Comparison of ENCODE assay signal across 8 cellular contexts in the genomic region with DNA sequence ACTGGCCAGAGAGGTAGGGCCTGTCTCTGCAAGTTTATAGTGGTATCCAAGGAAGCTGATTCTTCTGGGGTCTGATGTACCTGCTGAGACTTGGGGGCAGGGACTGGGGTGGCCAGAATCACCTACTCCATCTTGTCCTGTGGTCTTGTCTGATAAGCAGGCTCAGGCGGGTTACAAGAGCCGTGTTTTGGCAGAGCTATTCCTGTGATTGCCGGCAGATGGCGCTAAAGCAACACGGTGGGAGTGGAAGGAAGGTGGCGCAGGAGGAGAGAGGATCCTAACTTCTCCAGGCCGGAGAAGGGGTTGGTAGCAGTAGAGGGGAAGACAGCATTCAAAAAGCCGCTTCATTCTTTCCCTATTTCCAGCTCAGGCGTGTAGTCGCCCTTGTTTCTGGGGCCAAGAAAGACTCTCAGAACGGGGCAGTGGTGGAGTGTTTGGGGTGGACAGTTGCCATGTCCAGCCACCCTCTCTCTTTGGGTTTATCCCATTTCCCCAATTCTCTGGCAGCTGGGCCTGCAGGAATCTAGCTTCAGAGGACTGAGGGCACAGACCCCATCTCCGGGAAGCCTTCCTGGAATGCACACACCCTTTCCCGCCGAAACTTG. TPM values are rescaled to one million over a fixed set of nuclear protein-coding genes. Genes with fewer than 3 reads are reported as not detected.
DNase-seq lines count a peak whose midpoint lies in the region; ATAC-seq, FAIRE-seq and TF ChIP-seq lines count a peak whose summit lies in the region.

No MANE protein-coding gene starts in this region.

- no peaks in the 10 kb centered on the region for H4K20me1 ChIP-seq in keratinocyte (ENCODE audit: control insufficient read depth, extremely low read depth, insufficient read depth, low read length)

- H3K79me2 ChIP-seq in keratinocyte (ENCODE audit: control insufficient read depth, insufficient read depth, low read length): no peaks in the 10 kb centered on the region

- ATAC-seq in HG03135 (IDR thresholded peaks at IDR 0.05; ENCODE audit: unreplicated experiment): no peak

- no peak overlapping the region for H3K9ac ChIP-seq in keratinocyte (ENCODE audit: control insufficient read depth, extremely low read depth, insufficient read depth, low read length)

- H3K4me3 Mint-ChIP-seq in CD14-positive monocyte: peak overlapping the region; percentile 35 to 37

- peaks cover 0 to 1% (median 0%) of the 10 kb centered on the region in 7 donors for H3K9me3 Mint-ChIP-seq in CD14-positive monocyte

- H3K4me1 Mint-ChIP-seq in CD14-positive monocyte: peaks cover 9% of the 10 kb centered on the region

- peaks cover 10 to 19% (median 14%) of the 10 kb centered on the region in 3 donors for H3K27me3 Mint-ChIP-seq in CD14-positive monocyte (ENCODE audit: low read depth in 3 of 3)

- no peak for TF ChIP-seq POLR2A in breast epithelium (IDR thresholded peaks at IDR 0.05)

- no peak overlapping the region for H3K27ac ChIP-seq in breast epithelium
- H3K27ac ChIP-seq in keratinocyte (ENCODE audit: control insufficient read depth, insufficient read depth, low read length): no peak overlapping the region

- dilution Hi-C loops in keratinocyte (cut with MboI; ENCODE audit: extremely low pct_ligation_motif_present, low sequenced_read_pairs): no loop called here

- FAIRE-seq in keratinocyte (lab: Jason Lieb, UNC): peak; percentile 79

- H3K9me3 ChIP-seq in breast epithelium (no peaks in the 10 kb centered on the region), keratinocyte (ENCODE audit: control insufficient read depth, low read depth, low read length) (no peaks in the 10 kb centered on the region)

- no peaks in the 10 kb centered on the region for H3K9me1 ChIP-seq in keratinocyte (ENCODE audit: control insufficient read depth, extremely low read depth, insufficient read depth, low read length)

- DNase-seq in CD14-positive monocyte (ENCODE audit: low spot score): peak; percentile 74
- DNase-seq in H4 (ENCODE audit: low spot score): peak; percentile 71
- peak; percentile 43 for DNase-seq in NCI-H2171 (lab: John Stamatoyannopoulos, UW)
- DNase-seq in breast epithelium (ENCODE audit: low spot score in 2 of 2): peak; percentile 74 to 84
- DNase-seq in keratinocyte (ENCODE audit: low read depth, low spot score): no peak
- DNase-seq in stimulated activated CD4-positive, alpha-beta T cell treated with anti-CD3 and anti-CD28 coated beads, Interleukin-1b, Interleukin-23, amount 100 ng/mL, for 24 hours (ENCODE audit: low read depth in 4 of 4, low spot score in 1 of 4): peak; percentile 55 to 86 (median 70)

- intact Hi-C loops in CD14-positive monocyte (cut with micrococcal nuclease) (loop anchor here (1.0 to 2.0 kb wide), 2 partner anchors 118 to 119 kb away; no protein-coding TSS in a partner anchor), breast epithelium (cut with DNase I; ENCODE audit: low total_unique reads) (loop anchor here (5.0 kb wide), 1 partner anchor 116 kb away; no protein-coding TSS in a partner anchor)

- TF ChIP-seq CTCF in CD14-positive monocyte (IDR thresholded peaks at IDR 0.05) (peak; percentile 96), WI38 (IDR thresholded peaks at IDR 0.05; ENCODE audit: low read depth, low read length) (peak; percentile 99), breast epithelium (IDR thresholded peaks at IDR 0.05) (peak; percentile 96 to 99 (median 97)), keratinocyte (optimal IDR thresholded peaks at IDR 0.05 in 1 of 3, IDR thresholded peaks at IDR 0.05 in 1 of 3, conservative IDR thresholded peaks at IDR 0.05 in 1 of 3; ENCODE audit: extremely low read depth in 1 of 3, insufficient read depth in 2 of 3, low read length in 3 of 3) (peak; percentile 99 to 100 (median 100))

- no peaks in the 10 kb centered on the region for H3K36me3 Mint-ChIP-seq in CD14-positive monocyte

- no peak overlapping the region for H3K4me2 ChIP-seq in keratinocyte (ENCODE audit: control insufficient read depth, extremely low read depth, insufficient read depth, low read depth, low read length)

- H3K4me3 ChIP-seq in WI38 (ENCODE audit: low read depth, low read length): peak overlapping the region; percentile 9; the same call in 1 of the 2 replicates
- no peak overlapping the region for H3K4me3 ChIP-seq in breast epithelium
- H3K4me3 ChIP-seq in keratinocyte (ENCODE audit: control insufficient read depth in 2 of 3, extremely low read depth in 1 of 3, insufficient read depth in 2 of 3, low read depth in 1 of 3, low read length in 3 of 3): no peak overlapping the region

- H2AFZ ChIP-seq in keratinocyte (ENCODE audit: control insufficient read depth, low read length): no peak overlapping the region

- peak overlapping the region in 1 of 7 donors; percentile 31 for H3K27ac Mint-ChIP-seq in CD14-positive monocyte

- H3K27me3 ChIP-seq in breast epithelium (no peaks in the 10 kb centered on the region), keratinocyte (ENCODE audit: control insufficient read depth, extremely low read depth, insufficient read depth, low read length) (no peaks in the 10 kb centered on the region)

- H3K4me1 ChIP-seq in breast epithelium (peaks cover 6 to 11% of the 10 kb centered on the region in 2 donors), keratinocyte (ENCODE audit: control insufficient read depth, extremely low read depth, insufficient read depth, low read length) (peaks cover 5% of the 10 kb centered on the region)

- H3K36me3 ChIP-seq in breast epithelium: no peaks in the 10 kb centered on the region
- no peaks in the 10 kb centered on the region for H3K36me3 ChIP-seq in keratinocyte (ENCODE audit: control insufficient read depth in 2 of 2, extremely low read depth in 1 of 2, insufficient read depth in 2 of 2, low read length in 2 of 2)

RNA-seq across cellular contexts. Expression of a gene that starts 15.1 kb away (rescaled TPM):
- polyA plus RNA-seq in CD14-positive monocyte (not detected), keratinocyte (not detected in 3 replicates)
- not detected in 2 replicates for total RNA-seq in H4 (2014; rRNA removed; shearing (Covaris generic))
- 1 to 10 TPM in 1 of 3 donors, under 1 TPM in 1, not detected in 1; 0.88 to 1.3 TPM for total RNA-seq in breast epithelium
- not detected for polyA plus RNA-seq in keratinocyte (2011; ENCODE audit: low read depth)
- not detected in 2 replicates for polyA plus RNA-seq in keratinocyte (2011; cell fraction: cytosol; rRNA removed)
- polyA plus RNA-seq in keratinocyte (2011; cell fraction: nucleus; rRNA removed): not detected in 2 replicates
- not detected in 2 replicates for polyA plus RNA-seq in keratinocyte (2012; ENCODE audit: low replicate concordance)
- polyA minus RNA-seq in keratinocyte: 0.07 TPM in 1 of 3 replicates, not detected in the others
- not detected for polyA minus RNA-seq in keratinocyte (2011; cell fraction: cytosol; rRNA and poly(A)+ RNA removed)
- not detected in 2 replicates for polyA minus RNA-seq in keratinocyte (2011; cell fraction: nucleus; rRNA and poly(A)+ RNA removed)

RNA-seq across cellular contexts. Expression of a gene that starts 25.3 kb away (rescaled TPM):
- polyA plus RNA-seq in CD14-positive monocyte: 100 to 1,000 TPM; 156 to 189 TPM
- total RNA-seq in H4 (2014; rRNA removed; shearing (Covaris generic)): 478 and 499 TPM in 2 replicates
- total RNA-seq in breast epithelium: 100 to 1,000 TPM; 147 to 214 (median 171) TPM
- polyA plus RNA-seq in keratinocyte: 469 to 552 TPM (median 521 TPM) in 3 replicates
- 307 TPM for polyA plus RNA-seq in keratinocyte (2011; ENCODE audit: low read depth)
- 204 and 205 TPM in 2 replicates for polyA plus RNA-seq in keratinocyte (2011; cell fraction: cytosol; rRNA removed)
- 1,085 and 1,105 TPM in 2 replicates for polyA plus RNA-seq in keratinocyte (2011; cell fraction: nucleus; rRNA removed)
- polyA plus RNA-seq in keratinocyte (2012; ENCODE audit: low replicate concordance): 371 and 604 TPM in 2 replicates
- polyA minus RNA-seq in keratinocyte: 291 to 368 TPM (median 298 TPM) in 3 replicates
- polyA minus RNA-seq in keratinocyte (2011; cell fraction: cytosol; rRNA and poly(A)+ RNA removed): 493 TPM
- 560 and 576 TPM in 2 replicates for polyA minus RNA-seq in keratinocyte (2011; cell fraction: nucleus; rRNA and poly(A)+ RNA removed)
